In genomic region chr2:207129821-207130220, GRCh38 we compare ENCODE assay signal across 24 cellular contexts. TPM values are rescaled to one million over a fixed set of nuclear protein-coding genes. Genes with fewer than 3 reads are reported as not detected.
DNase-seq lines count a peak whose midpoint lies in the region; ATAC-seq, FAIRE-seq and TF ChIP-seq lines count a peak whose summit lies in the region.
"Had no signal": no experiment of that assay in that cellular context is flagged by ENCODE, and none has a peak within 500 bp of the region (broad histone marks: within the 10 kb centered on the region; RNA-seq: fewer than 3 reads in every experiment).

No MANE protein-coding gene starts in this region.

- ATAC-seq in A549 (no peak), left lobe of liver (no peak)
- ATAC-seq: HCT116; natural killer cell; Right ventricle myocardium inferior; stimulated activated naive CD8-positive, alpha-beta T cell treated with anti-CD3 and anti-CD28 coated beads, Interleukin-15, Interleukin-2, amounts not matched to agents 100 U/mL and 50 U/mL, for 24 hours had no signal

- H3K4me2 ChIP-seq in A549 (peak overlapping the region; percentile 34; the same call in 2 of the 3 replicates), keratinocyte (ENCODE audit: control insufficient read depth, extremely low read depth, insufficient read depth, low read depth, low read length) (no peak overlapping the region)

- H3K9me3 ChIP-seq in A549, result 0 out of 3 replicates have a peak, but pooled peaks cover 4% of the 10 kb centered on the region
- no peaks in the 10 kb centered on the region for H3K9me3 ChIP-seq in keratinocyte (ENCODE audit: control insufficient read depth, low read depth, low read length)
- H3K9me3 ChIP-seq in spleen, result no peaks in the 10 kb centered on the region

- H3K27me3 ChIP-seq in keratinocyte (ENCODE audit: control insufficient read depth, extremely low read depth, insufficient read depth, low read length), result no peaks in the 10 kb centered on the region
- no peaks in the 10 kb centered on the region for H3K27me3 ChIP-seq in spleen (replicated peaks in 1 of 7)
- H3K27me3 ChIP-seq: dorsolateral prefrontal cortex had no signal

- TF ChIP-seq RAD21 in A549 (conservative IDR thresholded peaks at IDR 0.05 in 1 of 2, IDR thresholded peaks at IDR 0.05 in 1 of 2), result no peak

- peaks cover 99% of the 10 kb centered on the region for H3K79me2 ChIP-seq in keratinocyte (ENCODE audit: control insufficient read depth, insufficient read depth, low read length)

- H2AFZ ChIP-seq in keratinocyte (ENCODE audit: control insufficient read depth, low read length), result no peak overlapping the region

- H3K36me3 ChIP-seq in keratinocyte (ENCODE audit: control insufficient read depth in 2 of 2, extremely low read depth in 1 of 2, insufficient read depth in 2 of 2, low read length in 2 of 2) (peaks cover 2 to 17% of the 10 kb centered on the region in 2 experiments), spleen (peaks cover 0 to 3% (median 0%) of the 10 kb centered on the region in 6 donors)

- no peak overlapping the region for H3K9ac ChIP-seq in keratinocyte (ENCODE audit: control insufficient read depth, extremely low read depth, insufficient read depth, low read length)

- intact Hi-C loops in spleen (cut with DNase I; ENCODE audit: low total_unique reads), result no loop called here

- TF ChIP-seq CTCF in A549 (IDR thresholded peaks at IDR 0.05) (no peak), keratinocyte (optimal IDR thresholded peaks at IDR 0.05 in 1 of 3, IDR thresholded peaks at IDR 0.05 in 1 of 3, conservative IDR thresholded peaks at IDR 0.05 in 1 of 3; ENCODE audit: extremely low read depth in 1 of 3, insufficient read depth in 2 of 3, low read length in 3 of 3) (no peak), spleen (IDR thresholded peaks at IDR 0.05 in 8 of 11, conservative IDR thresholded peaks at IDR 0.05 in 3 of 11) (no peak), GM13976 (IDR thresholded peaks at IDR 0.05; ENCODE audit: borderline replicate concordance, control extremely low read depth, extremely low read depth, insufficient read depth, missing control alignments) (no peak)

- H3K4me3 ChIP-seq in A549 (no peak overlapping the region), keratinocyte (ENCODE audit: control insufficient read depth in 2 of 3, extremely low read depth in 1 of 3, insufficient read depth in 2 of 3, low read depth in 1 of 3, low read length in 3 of 3) (no peak overlapping the region), spleen (no peak overlapping the region)
- H3K4me3 ChIP-seq: dorsolateral prefrontal cortex had no signal

- peak overlapping the region; percentile 67 to 69; a peak in 3 of 6 replicates for H3K27ac ChIP-seq in A549
- no peak overlapping the region for H3K27ac ChIP-seq in keratinocyte (ENCODE audit: control insufficient read depth, insufficient read depth, low read length)
- peak overlapping the region in 4 of 8 donors; percentile 48 to 95 (median 74) for H3K27ac ChIP-seq in spleen

- dilution Hi-C loops in keratinocyte (cut with MboI; ENCODE audit: extremely low pct_ligation_motif_present, low sequenced_read_pairs), result no loop called here

- TF ChIP-seq POLR2A in A549 (IDR thresholded peaks at IDR 0.05; ENCODE audit: low read length) (no peak), spleen (IDR thresholded peaks at IDR 0.05) (no peak)

- H3K4me1 ChIP-seq in A549, result peaks cover 84% of the 10 kb centered on the region
- H3K4me1 ChIP-seq in keratinocyte (ENCODE audit: control insufficient read depth, extremely low read depth, insufficient read depth, low read length), result peaks cover 43% of the 10 kb centered on the region
- H3K4me1 ChIP-seq in spleen, result peaks cover 8 to 85% (median 38%) of the 10 kb centered on the region in 6 donors

- POLR2A ChIA-PET in A549 (lab: Yijun Ruan, JAX), result no interaction called here

- FAIRE-seq in A549 (lab: Jason Lieb, UNC) (no peak), keratinocyte (lab: Jason Lieb, UNC) (peak; percentile 13)
- FAIRE-seq: GM19239 had no signal

- H3K9me1 ChIP-seq in keratinocyte (ENCODE audit: control insufficient read depth, extremely low read depth, insufficient read depth, low read length), result peaks cover 2% of the 10 kb centered on the region

- 86% methylated on average over 4 of the region's 4 CpGs for WGBS in A549 (ENCODE audit: missing lambda C conversion rate)
- 68 to 85% (median 80%) methylated on average over 4 of the region's 4 CpGs for WGBS in spleen, 5 donors

- no peak for TF ChIP-seq EP300 in A549 (IDR thresholded peaks at IDR 0.05)

- CTCF ChIA-PET in A549 (lab: Yijun Ruan, JAX), result interaction anchor here (0.6 to 1.9 kb wide), 3 partner anchors 14 to 329 kb away, joined by 3 to 4 read pairs (median 3); no protein-coding TSS in a partner anchor

- in situ Hi-C loops in GM13976 (cut with MboI; ENCODE audit: low sequenced_read_pairs, unreplicated experiment), result no loop called here

- H4K20me1 ChIP-seq in keratinocyte (ENCODE audit: control insufficient read depth, extremely low read depth, insufficient read depth, low read length), result no peaks in the 10 kb centered on the region

- DNase-seq in A549 (ENCODE audit: low read depth in 1 of 2, low spot score in 1 of 2), result no peak
- peak; percentile 34 for DNase-seq in COR-L47 (lab: John Stamatoyannopoulos, UW)
- DNase-seq in NCI-H2227 treated with DMSO at 0.1 percent for 48 hours (lab: John Stamatoyannopoulos, UW), result peak; percentile 78
- no peak for DNase-seq in keratinocyte (ENCODE audit: low read depth, low spot score)
- no peak for DNase-seq in left lobe of liver (ENCODE audit: low spot score)
- no peak for DNase-seq in spleen
- no peak for DNase-seq in GM13976 (ENCODE audit: low spot score)
- no peak for DNase-seq in mesenteric fat pad (ENCODE audit: low spot score)
- DNase-seq: activated CD4-positive, alpha-beta T cell treated with anti-CD3 and anti-CD28 coated beads, Interleukin-2, amount 50 U/mL, for 4 hours; activated CD4-positive, CD25-positive, alpha-beta regulatory T cell; activated CD8-positive, alpha-beta memory T cell treated with anti-CD3 and anti-CD28 coated beads, Interleukin-2, amount 50 U/mL, for 4 hours; aorta; CD4-positive, CD25-positive, alpha-beta regulatory T cell; dorsolateral prefrontal cortex; natural killer cell; NCI-H1417 treated with DMSO at 0.1 percent for 48 hours; NCI-H774; retina; stimulated activated CD4-positive, alpha-beta T cell treated with anti-CD3 and anti-CD28 coated beads, Interleukin-12 subunit alpha, Interleukin-12 subunit beta, amount 100 ng/mL, for 4 hours; stimulated activated naive CD8-positive, alpha-beta T cell treated with anti-CD3 and anti-CD28 coated beads, Interleukin-15, Interleukin-2, amounts not matched to agents 100 U/mL and 50 U/mL, for 24 hours; SW 1271 had no signal

TF ChIP-seq in A549, 52 proteins besides CTCF, POLR2A, EP300 and RAD21:
- TF ChIP-seq CEBPB (IDR thresholded peaks at IDR 0.05), result no peak
- no peak for TF ChIP-seq CHD2 (IDR thresholded peaks at IDR 0.05; ENCODE audit: low read length, partially characterized antibody)
- no peak for TF ChIP-seq TP53 (CRISPR knock-in tag; IDR thresholded peaks at IDR 0.05)
- TF ChIP-seq BHLHE40 (IDR thresholded peaks at IDR 0.05; ENCODE audit: low read depth, low read length), result no peak
- no peak for TF ChIP-seq HOXB13 (CRISPR knock-in tag; IDR thresholded peaks at IDR 0.05; ENCODE audit: low read depth)
- no peak for TF ChIP-seq HOXA7 (CRISPR knock-in tag; IDR thresholded peaks at IDR 0.05)
- TF ChIP-seq FOXS1 (CRISPR knock-in tag; IDR thresholded peaks at IDR 0.05), result no peak
- TF ChIP-seq KDM1A (IDR thresholded peaks at IDR 0.05; ENCODE audit: low read depth), result no peak
- TF ChIP-seq RNF2 (IDR thresholded peaks at IDR 0.05; ENCODE audit: borderline replicate concordance, low read depth), result no peak
- no peak for TF ChIP-seq NR3C1 (IDR thresholded peaks at IDR 0.05)
TF ChIP-seq in A549: peak in this region for 0.

RNA-seq across cellular contexts. Expression of gene KLF7, which starts 35.9 kb away (rescaled TPM):
- polyA plus RNA-seq in A549 (2011; rRNA removed), result 29.8 and 31.5 TPM in 2 replicates
- polyA plus RNA-seq in A549 (2012; cell fraction: cytosol; rRNA removed), result 15.5 and 19.1 TPM in 2 replicates
- polyA plus RNA-seq in A549 (2012; cell fraction: nucleus; rRNA removed), result 29.5 and 35.8 TPM in 2 replicates
- 17.2 to 18.0 TPM (median 17.8 TPM) in 3 replicates for polyA plus RNA-seq in A549 (2017; fragmentation: RNase III; extraction: RNeasy Plus Mini Kit Qiagen cat#74134 plus additional on column Dnase treatment)
- 101 and 114 TPM in 2 replicates for polyA minus RNA-seq in A549 (2011; rRNA and poly(A)+ RNA removed)
- 42.5 to 44.7 TPM (median 44.0 TPM) in 3 replicates for polyA plus RNA-seq in keratinocyte
- 20.3 TPM for polyA plus RNA-seq in keratinocyte (2011; ENCODE audit: low read depth)
- polyA plus RNA-seq in keratinocyte (2011; cell fraction: cytosol; rRNA removed), result 30.4 and 30.6 TPM in 2 replicates
- 148 and 159 TPM in 2 replicates for polyA plus RNA-seq in keratinocyte (2011; cell fraction: nucleus; rRNA removed)
- 22.7 and 30.7 TPM in 2 replicates for polyA plus RNA-seq in keratinocyte (2012; ENCODE audit: low replicate concordance)
- 130 to 189 TPM (median 170 TPM) in 3 replicates for polyA minus RNA-seq in keratinocyte
- polyA minus RNA-seq in keratinocyte (2011; cell fraction: cytosol; rRNA and poly(A)+ RNA removed), result 17.1 TPM
- 66.6 and 144 TPM in 2 replicates for polyA minus RNA-seq in keratinocyte (2011; cell fraction: nucleus; rRNA and poly(A)+ RNA removed)
- 9.7 TPM for total RNA-seq in left lobe of liver
- total RNA-seq in spleen, result 10 to 100 TPM; 23.6 to 74.4 (median 43.3) TPM
- polyA plus RNA-seq in spleen, result 1 to 10 TPM; 2.9 to 3.8 (median 2.9) TPM
- 68.9 TPM for total RNA-seq in mesenteric fat pad

Comparison
In these comparisons a context has a peak if more than half of its experiments do, and no peak if none do; other contexts are left out.
1. DNase-seq: peak in COR-L47 (single experiment) and NCI-H2227 treated with DMSO at 0.1 percent for 48 hours (single experiment); none in A549 (0 of 2), keratinocyte (single experiment), left lobe of liver (single experiment), spleen (single experiment), GM13976 (single experiment) and mesenteric fat pad (single experiment).